In genomic region chr3:171978390-171978789, GRCh38 we compare ENCODE assay signal across 2 cellular contexts.
TF ChIP-seq lines count a peak whose summit lies in the region.

No MANE protein-coding gene starts in this region.

TF ChIP-seq in IMR-90, 13 proteins besides CTCF, POLR2A, EP300 and RAD21:
- no peak for TF ChIP-seq RFX5 (IDR thresholded peaks at IDR 0.05; ENCODE audit: low read depth, low read length)
- no peak for TF ChIP-seq SMC3 (IDR thresholded peaks at IDR 0.05; ENCODE audit: low read depth, low read length)
- TF ChIP-seq NFE2L2 (IDR thresholded peaks at IDR 0.05; ENCODE audit: low read depth, low read length), result no peak
- TF ChIP-seq CHD1 (IDR thresholded peaks at IDR 0.05; ENCODE audit: low read depth, low read length), result no peak
- TF ChIP-seq MAFK (IDR thresholded peaks at IDR 0.05; ENCODE audit: low read depth, low read length), result no peak
- TF ChIP-seq FOS (IDR thresholded peaks at IDR 0.05; ENCODE audit: low read depth, low read length), result no peak
- TF ChIP-seq MXI1 (IDR thresholded peaks at IDR 0.05; ENCODE audit: borderline replicate concordance, low read depth, low read length), result no peak
- TF ChIP-seq CEBPB (IDR thresholded peaks at IDR 0.05; ENCODE audit: low read depth, low read length), result no peak
- no peak for TF ChIP-seq ELK1 (IDR thresholded peaks at IDR 0.05; ENCODE audit: borderline replicate concordance, low read depth, low read length)
- TF ChIP-seq BHLHE40 (IDR thresholded peaks at IDR 0.05; ENCODE audit: low read depth, low read length), result no peak
- no peak for TF ChIP-seq USF2 (IDR thresholded peaks at IDR 0.05; ENCODE audit: low read depth, low read length)

TF ChIP-seq in SK-N-SH, 30 proteins besides CTCF, POLR2A, EP300 and RAD21:
- TF ChIP-seq SMC3 (IDR thresholded peaks at IDR 0.05; ENCODE audit: low read depth, low read length) (no peak), MAX (IDR thresholded peaks at IDR 0.05; ENCODE audit: low read depth) (no peak), NFIC (IDR thresholded peaks at IDR 0.05; ENCODE audit: borderline replicate concordance) (no peak), TAF1 (IDR thresholded peaks at IDR 0.05; ENCODE audit: borderline replicate concordance, low read depth, low read length) (no peak), ELF1 (IDR thresholded peaks at IDR 0.05) (no peak)
TF ChIP-seq in SK-N-SH: peak in this region for 0.
